30 cellular contexts compared by ENCODE assay signal in genomic region chr1:113779542-113779941, GRCh38.
"Had no signal": no experiment of that assay in that cellular context is flagged by ENCODE, and none has a peak within 500 bp of the region (broad histone marks: within the 10 kb centered on the region; RNA-seq: fewer than 3 reads in every experiment).

No MANE protein-coding gene starts in this region.

- H3K9me3 Mint-ChIP-seq: activated naive CD8-positive, alpha-beta T cell treated with anti-CD3 and anti-CD28 coated beads, Interleukin-2, amount 50 U/mL, for 24 hours; activated T-cell treated with anti-CD3 and anti-CD28 coated beads, Interleukin-2, amount 50 U/mL, for 4 hours; brain had no signal

- H3K9ac ChIP-seq: SK-N-SH had no signal

- H3K27ac Mint-ChIP-seq: activated CD8-positive, alpha-beta T cell treated with anti-CD3 and anti-CD28 coated beads, Interleukin-2, amount 10 ng/mL, durations not matched to agents 7 days and 5 days; activated naive CD4-positive, alpha-beta T cell treated with anti-CD3 and anti-CD28 coated beads, Interleukin-2, amount 10 ng/mL, durations not matched to agents 7 days and 5 days; activated naive CD8-positive, alpha-beta T cell treated with anti-CD3 and anti-CD28 coated beads, Interleukin-2, amount 50 U/mL, for 24 hours; brain; T-helper 1 cell treated with Interleukin-12 subunit alpha and Interleukin-12 subunit beta and Interleukin-4 antibody, amounts not matched to agents 30 μg/mL and 1 μg/mL, for 36 hours; WTC11 had no signal

- H3K4me2 ChIP-seq: SK-N-SH had no signal

- H3K4me1 ChIP-seq: SJSA1 had no signal

- H3K27me3 Mint-ChIP-seq: activated CD4-positive, alpha-beta T cell treated with anti-CD3 and anti-CD28 coated beads for 36 hours; activated CD4-positive, alpha-beta T cell treated with anti-CD3 and anti-CD28 coated beads, Interleukin-2, amount 10 ng/mL, durations not matched to agents 7 days and 5 days; activated naive CD4-positive, alpha-beta T cell treated with anti-CD3 and anti-CD28 coated beads, Interleukin-2, amount 10 ng/mL, durations not matched to agents 7 days and 5 days; activated naive CD8-positive, alpha-beta T cell; activated naive CD8-positive, alpha-beta T cell treated with anti-CD3 and anti-CD28 coated beads, Interleukin-2, amount 50 U/mL, for 24 hours had no signal

- H3K27ac ChIP-seq: SJSA1 had no signal

- DNase-seq: activated CD4-positive, alpha-beta T cell treated with anti-CD3 and anti-CD28 coated beads for 36 hours; activated CD4-positive, alpha-beta T cell treated with anti-CD3 and anti-CD28 coated beads, Interleukin-2, amount 10 ng/mL, durations not matched to agents 7 days and 5 days; activated CD4-positive, alpha-beta T cell treated with anti-CD3 and anti-CD28 coated beads, Interleukin-2, amount 50 U/mL, for 48 hours; activated CD8-positive, alpha-beta T cell treated with anti-CD3 and anti-CD28 coated beads, Interleukin-2, amount 10 ng/mL, durations not matched to agents 7 days and 5 days; activated effector memory CD4-positive, alpha-beta T cell treated with Interleukin-2 at 50 U/mL for 16 hours; activated naive CD4-positive, alpha-beta T cell treated with anti-CD3 and anti-CD28 coated beads, Interleukin-2, amount 10 ng/mL, durations not matched to agents 7 days and 5 days; activated naive CD8-positive, alpha-beta T cell treated with anti-CD3 and anti-CD28 coated beads, Interleukin-2, amount 50 U/mL, for 24 hours; activated T-cell treated with anti-CD3 and anti-CD28 coated beads, Interleukin-2, amount 50 U/mL, for 4 hours; anterior cingulate cortex; caudate nucleus; Karpas-422; NCI-H1048; NCI-H1105 treated with DMSO at 0.1 percent for 48 hours; NCI-H1436; NCI-H1694; NCI-H1930; NCI-H2081 treated with DMSO at 0.1 percent for 48 hours; NCI-H226; NCI-H446 treated with DMSO at 0.1 percent for 48 hours; NCI-H524; NCI-H748 treated with DMSO at 0.1 percent for 48 hours; SHP77; SK-N-SH had no signal

- H3K4me3 Mint-ChIP-seq: activated CD4-positive, alpha-beta T cell treated with anti-CD3 and anti-CD28 coated beads for 36 hours; activated CD4-positive, alpha-beta T cell treated with anti-CD3 and anti-CD28 coated beads, Interleukin-2, amount 10 ng/mL, durations not matched to agents 7 days and 5 days; activated CD8-positive, alpha-beta T cell treated with anti-CD3 and anti-CD28 coated beads, Interleukin-2, amount 10 ng/mL, durations not matched to agents 7 days and 5 days; activated naive CD4-positive, alpha-beta T cell treated with anti-CD3 and anti-CD28 coated beads, Interleukin-2, amount 10 ng/mL, durations not matched to agents 7 days and 5 days; activated naive CD8-positive, alpha-beta T cell; activated naive CD8-positive, alpha-beta T cell treated with anti-CD3 and anti-CD28 coated beads, Interleukin-2, amount 50 U/mL, for 24 hours; activated T-cell treated with anti-CD3 and anti-CD28 coated beads, Interleukin-2, amount 50 U/mL, for 4 hours; brain; T-helper 1 cell treated with Interleukin-12 subunit alpha and Interleukin-12 subunit beta and Interleukin-4 antibody, amounts not matched to agents 30 μg/mL and 1 μg/mL, for 36 hours; WTC11 had no signal

- H3K27me3 ChIP-seq: SJSA1 had no signal

- H3K9me3 ChIP-seq: SJSA1, SK-N-SH had no signal

- ATAC-seq: activated CD4-positive, alpha-beta T cell treated with anti-CD3 and anti-CD28 coated beads for 36 hours; activated CD4-positive, CD25-positive, alpha-beta regulatory T cell treated with anti-CD3 and anti-CD28 coated beads, Interleukin-2, amount 50 U/mL, for 24 hours; activated CD8-positive, alpha-beta T cell treated with anti-CD3 and anti-CD28 coated beads, Interleukin-2, amount 10 ng/mL, durations not matched to agents 7 days and 5 days; activated naive CD8-positive, alpha-beta T cell treated with anti-CD3 and anti-CD28 coated beads, Interleukin-2, amount 50 U/mL, for 24 hours; activated T-cell treated with anti-CD3 and anti-CD28 coated beads, Interleukin-2, amount 50 U/mL, for 4 hours; Panc1; WTC11 had no signal

- H3K4me3 ChIP-seq: SJSA1 had no signal
